ENCODE assay signal across 13 cellular contexts in the genomic region with DNA sequence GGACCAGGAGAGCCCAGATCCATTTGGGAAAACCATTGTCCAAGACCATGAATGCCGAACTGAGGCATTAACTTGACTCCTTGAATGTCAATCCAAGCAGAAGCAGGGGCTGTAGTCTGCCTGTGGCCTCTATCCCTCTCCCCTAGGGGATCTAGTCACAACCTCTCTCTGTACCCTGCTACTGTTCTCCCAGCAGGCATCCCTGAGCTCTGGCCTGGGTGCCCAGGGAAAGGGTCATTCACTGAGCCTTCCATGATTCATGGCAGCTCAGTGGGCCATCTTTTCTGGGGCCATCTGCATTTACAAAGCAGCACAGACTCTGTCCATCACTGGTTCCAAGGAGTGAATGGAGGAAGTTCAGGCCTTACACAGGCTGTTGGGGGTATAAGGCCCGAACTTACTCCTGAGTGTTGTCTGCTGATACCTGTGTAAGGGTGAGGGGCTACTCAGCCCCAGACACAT.
DNase-seq lines count a peak whose midpoint lies in the region; ATAC-seq and TF ChIP-seq lines count a peak whose summit lies in the region.
"Had no signal": no experiment of that assay in that cellular context is flagged by ENCODE, and none has a peak within 500 bp of the region (broad histone marks: within the 10 kb centered on the region; RNA-seq: fewer than 3 reads in every experiment).

No MANE protein-coding gene starts in this region.

- ATAC-seq in lung (ENCODE audit: insufficient read depth, low FRiP score) (no peak), GM19467 (IDR thresholded peaks at IDR 0.05; ENCODE audit: unreplicated experiment) (no peak)
- ATAC-seq in stimulated activated effector memory CD8-positive, alpha-beta T cell treated with anti-CD3 and anti-CD28 coated beads, Interleukin-12 subunit alpha, Interleukin-12 subunit beta, amount 100 ng/mL, for 72 hours = no peak
- ATAC-seq: activated CD8-positive, alpha-beta memory T cell treated with anti-CD3 and anti-CD28 coated beads, Interleukin-2, amount 10 ng/mL, durations not matched to agents 7 days and 5 days had no signal

- DNase-seq in GM23248 (no peak), breast epithelium (ENCODE audit: low spot score in 2 of 2) (no peak), lung (ENCODE audit: low spot score) (no peak), activated gamma-delta T cell (lab: John Stamatoyannopoulos, UW) (no peak)
- DNase-seq in stimulated activated effector memory CD8-positive, alpha-beta T cell treated with anti-CD3 and anti-CD28 coated beads, Interleukin-12 subunit alpha, Interleukin-12 subunit beta, amount 100 ng/mL, for 72 hours (ENCODE audit: low spot score in 2 of 2) = no peak
- no peak for DNase-seq in activated CD4-positive, alpha-beta memory T cell treated with anti-CD3 and anti-CD28 coated beads for 36 hours
- no peak for DNase-seq in activated naive CD4-positive, alpha-beta T cell (lab: John Stamatoyannopoulos, UW)
- DNase-seq: activated CD8-positive, alpha-beta memory T cell treated with anti-CD3 and anti-CD28 coated beads, Interleukin-2, amount 10 ng/mL, durations not matched to agents 7 days and 5 days; anterior cingulate cortex; islet precursor cell; occipital lobe; OCI-M1 had no signal

- POLR2A ChIA-PET in activated CD4-positive, alpha-beta memory T cell treated with anti-CD3 and anti-CD28 coated beads for 36 hours (lab: Charles Lee) = no interaction called here

- no peaks in the 10 kb centered on the region for H3K9me2 ChIP-seq in GM23248 (ENCODE audit: insufficient read depth)

- peak overlapping the region; percentile 23 for H3K27ac Mint-ChIP-seq in stimulated activated effector memory CD8-positive, alpha-beta T cell treated with anti-CD3 and anti-CD28 coated beads, Interleukin-12 subunit alpha, Interleukin-12 subunit beta, amount 100 ng/mL, for 72 hours
- no peak overlapping the region for H3K27ac Mint-ChIP-seq in activated CD4-positive, alpha-beta memory T cell treated with anti-CD3 and anti-CD28 coated beads for 36 hours
- H3K27ac Mint-ChIP-seq: activated CD8-positive, alpha-beta memory T cell treated with anti-CD3 and anti-CD28 coated beads, Interleukin-2, amount 10 ng/mL, durations not matched to agents 7 days and 5 days had no signal

- H2AFZ ChIP-seq in GM23248 = no peak overlapping the region

- in situ Hi-C loops in GM23248 (cut with MboI) = no loop called here

- 27 to 43% methylated on average over 2 of the region's 2 CpGs for WGBS in GM23248 (ENCODE audit: low coverage in 1 of 2, low lambda C conversion rate in 2 of 2, missing lambda C conversion rate in 2 of 2), 2 experiments
- WGBS in lung, 2 donors = 82 to 93% methylated on average over 2 of the region's 2 CpGs

- H3K4me2 ChIP-seq in GM23248 (ENCODE audit: unreplicated experiment) = peak overlapping the region; percentile 46

- H3K27me3 ChIP-seq in GM23248 (replicated peaks; ENCODE audit: insufficient read depth) (no peaks in the 10 kb centered on the region), breast epithelium (no peaks in the 10 kb centered on the region), lung (ENCODE audit: control insufficient read depth, insufficient read depth) (no peaks in the 10 kb centered on the region)

- H3K36me3 Mint-ChIP-seq in stimulated activated effector memory CD8-positive, alpha-beta T cell treated with anti-CD3 and anti-CD28 coated beads, Interleukin-12 subunit alpha, Interleukin-12 subunit beta, amount 100 ng/mL, for 72 hours = no peaks in the 10 kb centered on the region
- no peaks in the 10 kb centered on the region for H3K36me3 Mint-ChIP-seq in activated CD4-positive, alpha-beta memory T cell treated with anti-CD3 and anti-CD28 coated beads for 36 hours
- H3K36me3 Mint-ChIP-seq: activated CD8-positive, alpha-beta memory T cell treated with anti-CD3 and anti-CD28 coated beads, Interleukin-2, amount 10 ng/mL, durations not matched to agents 7 days and 5 days had no signal

- intact Hi-C loops in breast epithelium (cut with DNase I; ENCODE audit: low total_unique reads) = no loop called here
- intact Hi-C loops in activated CD4-positive, alpha-beta memory T cell treated with anti-CD3 and anti-CD28 coated beads for 36 hours (cut with micrococcal nuclease) = no loop called here

- CTCF ChIA-PET in activated CD4-positive, alpha-beta memory T cell treated with anti-CD3 and anti-CD28 coated beads for 36 hours (lab: Charles Lee) = no interaction called here

- no peak for TF ChIP-seq CTCF in breast epithelium (IDR thresholded peaks at IDR 0.05)
- TF ChIP-seq CTCF in lung (IDR thresholded peaks at IDR 0.05; ENCODE audit: control extremely low read depth, extremely low read depth) = no peak

- H3K79me2 ChIP-seq in GM23248 (ENCODE audit: insufficient read depth) = no peaks in the 10 kb centered on the region

- H3K36me3 ChIP-seq in GM23248 (ENCODE audit: low read depth) (no peaks in the 10 kb centered on the region), breast epithelium (no peaks in the 10 kb centered on the region), lung (ENCODE audit: control insufficient read depth in 2 of 2, insufficient read depth in 2 of 2, low read length in 2 of 2) (no peaks in the 10 kb centered on the region)

- no peak overlapping the region for H3K4me3 ChIP-seq in GM23248
- H3K4me3 ChIP-seq in breast epithelium = no peak overlapping the region
- no peak overlapping the region for H3K4me3 ChIP-seq in lung

- no peaks in the 10 kb centered on the region for H3K9me3 ChIP-seq in GM23248 (ENCODE audit: low read depth)
- H3K9me3 ChIP-seq in breast epithelium = no peaks in the 10 kb centered on the region
- no peaks in the 10 kb centered on the region for H3K9me3 ChIP-seq in lung (ENCODE audit: control insufficient read depth in 2 of 2, insufficient read depth in 1 of 2, low read length in 1 of 2)

- H3K9ac ChIP-seq in GM23248 = peak overlapping the region; percentile 55

- TF ChIP-seq POLR2A in breast epithelium (IDR thresholded peaks at IDR 0.05) = no peak

- H3K4me1 ChIP-seq in GM23248 (ENCODE audit: insufficient read depth) (peaks cover 61% of the 10 kb centered on the region), breast epithelium (peaks cover 28 to 47% of the 10 kb centered on the region in 2 donors), lung (ENCODE audit: control insufficient read depth in 2 of 2, insufficient read depth in 2 of 2, low read length in 2 of 2) (peaks cover 4 to 32% of the 10 kb centered on the region in 2 donors)

- no peaks in the 10 kb centered on the region for H4K20me1 ChIP-seq in GM23248 (ENCODE audit: insufficient read depth)

- no peak overlapping the region for H3K4me3 Mint-ChIP-seq in stimulated activated effector memory CD8-positive, alpha-beta T cell treated with anti-CD3 and anti-CD28 coated beads, Interleukin-12 subunit alpha, Interleukin-12 subunit beta, amount 100 ng/mL, for 72 hours
- H3K4me3 Mint-ChIP-seq in activated CD4-positive, alpha-beta memory T cell treated with anti-CD3 and anti-CD28 coated beads for 36 hours = no peak overlapping the region
- H3K4me3 Mint-ChIP-seq: activated CD8-positive, alpha-beta memory T cell treated with anti-CD3 and anti-CD28 coated beads, Interleukin-2, amount 10 ng/mL, durations not matched to agents 7 days and 5 days had no signal

- H3F3A ChIP-seq in GM23248 (ENCODE audit: insufficient read depth) = peaks cover 39% of the 10 kb centered on the region

- no peaks in the 10 kb centered on the region for H3K27me3 Mint-ChIP-seq in activated CD4-positive, alpha-beta memory T cell treated with anti-CD3 and anti-CD28 coated beads for 36 hours
- H3K27me3 Mint-ChIP-seq: activated CD8-positive, alpha-beta memory T cell treated with anti-CD3 and anti-CD28 coated beads, Interleukin-2, amount 10 ng/mL, durations not matched to agents 7 days and 5 days had no signal

- no peaks in the 10 kb centered on the region for H3K9me3 Mint-ChIP-seq in stimulated activated effector memory CD8-positive, alpha-beta T cell treated with anti-CD3 and anti-CD28 coated beads, Interleukin-12 subunit alpha, Interleukin-12 subunit beta, amount 100 ng/mL, for 72 hours
- H3K9me3 Mint-ChIP-seq in activated CD4-positive, alpha-beta memory T cell treated with anti-CD3 and anti-CD28 coated beads for 36 hours = no peaks in the 10 kb centered on the region

- H3K4me1 Mint-ChIP-seq in stimulated activated effector memory CD8-positive, alpha-beta T cell treated with anti-CD3 and anti-CD28 coated beads, Interleukin-12 subunit alpha, Interleukin-12 subunit beta, amount 100 ng/mL, for 72 hours = no peaks in the 10 kb centered on the region
- H3K4me1 Mint-ChIP-seq in activated CD4-positive, alpha-beta memory T cell treated with anti-CD3 and anti-CD28 coated beads for 36 hours (ENCODE audit: low read depth) = no peaks in the 10 kb centered on the region
- H3K4me1 Mint-ChIP-seq: activated CD8-positive, alpha-beta memory T cell treated with anti-CD3 and anti-CD28 coated beads, Interleukin-2, amount 10 ng/mL, durations not matched to agents 7 days and 5 days had no signal

- peak overlapping the region; percentile 98 for H3K27ac ChIP-seq in GM23248
- H3K27ac ChIP-seq in breast epithelium = peak overlapping the region; percentile 92 to 95
- H3K27ac ChIP-seq in lung (ENCODE audit: low read depth in 1 of 2, low read length in 1 of 2) = peak overlapping the region; percentile 47 to 93
